Comparison of ENCODE assay signal across 21 cellular contexts in the genomic region with DNA sequence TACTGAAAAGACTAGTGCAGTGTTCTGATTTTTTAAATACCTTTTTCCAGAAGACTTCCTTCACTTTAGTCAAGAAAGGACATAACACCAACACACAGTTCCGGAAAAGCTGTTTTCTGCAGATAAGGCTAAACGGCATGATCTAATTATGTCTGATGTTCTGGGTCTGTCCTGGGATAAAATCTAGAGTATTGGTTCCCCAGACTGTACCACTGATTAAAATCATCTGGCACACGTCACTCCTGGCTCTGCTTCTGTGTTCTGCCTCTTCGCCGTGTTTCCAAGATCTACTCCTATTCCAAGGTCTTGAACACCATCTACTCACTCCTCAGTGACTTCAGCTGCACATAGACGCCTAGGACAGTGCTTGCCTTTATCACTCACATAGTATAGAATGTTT.
"Had no signal": no experiment of that assay in that cellular context is flagged by ENCODE, and none has a peak within 500 bp of the region (broad histone marks: within the 10 kb centered on the region; RNA-seq: fewer than 3 reads in every experiment).

No MANE protein-coding gene starts in this region.

- H3K27me3 ChIP-seq: body of pancreas, cardiac muscle cell, left lung, pancreas, upper lobe of left lung had no signal

- H3K36me3 ChIP-seq: cardiac muscle cell, left lung, neutrophil, pancreas, upper lobe of left lung had no signal

- H3K4me3 Mint-ChIP-seq: activated T-cell treated with anti-CD3 and anti-CD28 coated beads, Interleukin-2, amount 50 U/mL, for 4 hours; nephron had no signal

- DNase-seq: activated CD4-positive, alpha-beta T cell treated with anti-CD3 and anti-CD28 coated beads for 1 hour; activated CD4-positive, alpha-beta T cell treated with anti-CD3 and anti-CD28 coated beads, Interleukin-2, amount 50 U/mL, for 4 hours; activated CD8-positive, alpha-beta memory T cell treated with anti-CD3 and anti-CD28 coated beads for 24 hours; activated CD8-positive, alpha-beta memory T cell treated with anti-CD3 and anti-CD28 coated beads, Interleukin-2, amount 50 U/mL, for 4 hours; activated naive CD4-positive, alpha-beta T cell treated with Interleukin-2 at 50 U/mL for 16 hours; activated T-cell treated with anti-CD3 and anti-CD28 coated beads, Interleukin-2, amount 50 U/mL, for 4 hours; anterior cingulate cortex; body of pancreas; cortex of kidney; effector CD8-positive, alpha-beta T cell; foreskin melanocyte; kidney glomerular epithelial cell; left lung; pancreas; right cardiac atrium; stimulated activated CD4-positive, alpha-beta T cell treated with anti-CD3 and anti-CD28 coated beads, Interleukin-4, amount 100 ng/mL, for 4 hours; stimulated activated naive CD8-positive, alpha-beta T cell treated with anti-CD3 and anti-CD28 coated beads, Interleukin-15, Interleukin-2, amounts not matched to agents 100 U/mL and 50 U/mL, for 24 hours; upper lobe of left lung had no signal

- H3K27ac ChIP-seq: body of pancreas, cardiac muscle cell, left lung, neutrophil, pancreas, upper lobe of left lung had no signal

- H3K4me1 ChIP-seq: body of pancreas, left lung, upper lobe of left lung had no signal

- H3K9me3 ChIP-seq: body of pancreas, left lung, neutrophil, pancreas, upper lobe of left lung had no signal

- ATAC-seq: activated T-cell treated with anti-CD3 and anti-CD28 coated beads, Interleukin-2, amount 50 U/mL, for 4 hours; body of pancreas; left lung; right cardiac atrium; stimulated activated naive CD8-positive, alpha-beta T cell treated with anti-CD3 and anti-CD28 coated beads, Interleukin-15, Interleukin-2, amounts not matched to agents 100 U/mL and 50 U/mL, for 24 hours had no signal

- H3K27ac Mint-ChIP-seq: nephron had no signal

- H3K4me3 ChIP-seq: body of pancreas, cardiac muscle cell, left lung, pancreas, upper lobe of left lung had no signal
